In the genomic region with DNA sequence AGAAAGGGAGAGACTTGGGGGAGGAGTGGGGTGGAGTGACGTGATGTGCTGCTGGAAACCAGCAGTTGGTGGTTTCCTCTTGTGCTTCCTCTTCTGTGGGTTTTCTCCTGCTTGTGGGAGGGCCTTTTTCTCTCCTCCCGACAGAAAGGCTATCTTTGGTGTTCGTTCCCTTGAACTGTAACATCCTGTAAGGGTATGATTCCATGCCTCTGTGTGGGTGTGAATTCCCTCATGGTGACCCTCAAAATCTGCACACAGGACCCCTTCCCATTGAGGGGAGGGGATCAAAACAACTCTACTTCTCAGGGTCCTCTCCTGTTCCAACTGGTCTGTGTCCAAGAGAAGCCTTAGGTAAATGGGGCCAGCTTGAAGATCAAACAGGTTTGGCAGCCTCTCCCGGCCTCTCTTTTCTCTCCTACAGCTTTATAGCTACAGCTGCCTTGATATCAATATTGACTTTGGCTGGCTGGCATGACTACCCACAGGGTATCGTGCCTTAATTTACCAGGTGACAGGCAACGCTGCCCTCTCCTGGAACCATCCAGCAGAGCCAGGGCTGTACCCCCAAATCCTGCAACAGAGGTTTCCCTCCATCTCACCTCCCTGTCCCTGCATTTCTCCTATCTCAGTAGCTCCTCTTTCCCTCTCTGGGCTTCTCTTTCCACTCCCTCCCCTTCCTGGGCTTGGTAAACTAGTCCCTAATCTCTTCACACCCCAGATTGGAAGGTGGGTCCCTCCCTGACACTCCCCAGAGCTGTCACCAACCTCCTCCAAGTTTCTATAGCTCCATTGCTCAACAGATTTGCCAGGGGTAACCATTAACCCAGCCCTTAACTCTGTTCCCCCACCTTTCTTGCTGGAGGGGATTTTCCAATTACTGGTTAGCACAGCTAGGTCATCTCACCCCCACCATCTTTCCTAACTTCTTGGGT, we compare ENCODE assay signal across 8 cellular contexts. TPM values are rescaled to one million over a fixed set of nuclear protein-coding genes. Genes with fewer than 3 reads are reported as not detected.
DNase-seq lines count a peak whose midpoint lies in the region; TF ChIP-seq lines count a peak whose summit lies in the region.

No MANE protein-coding gene starts in this region.

- H3K4me3 ChIP-seq in Peyer's patch (peak overlapping the region in 1 of 4 donors; percentile 27), retinal pigment epithelial cell (ENCODE audit: low read length) (no peak overlapping the region), H7 (ENCODE audit: insufficient read depth, low read depth, low read length) (no peak overlapping the region)

- H3K27me3 ChIP-seq in Peyer's patch (no peaks in the 10 kb centered on the region), H7 (ENCODE audit: control insufficient read depth, insufficient read depth, low read length) (no peaks in the 10 kb centered on the region)

- peak; percentile 99 for DNase-seq in DMS53 (lab: John Stamatoyannopoulos, UW)
- peak; percentile 96 for DNase-seq in HT-29 (ENCODE audit: low spot score)
- peak; percentile 75 to 88 (median 79) for DNase-seq in Peyer's patch
- peak; percentile 39 for DNase-seq in activated gamma-delta T cell treated with anti-CD3 and anti-CD28 coated beads, Interleukin-2, amount 50 U/mL, for 16 hours (ENCODE audit: low read depth)
- DNase-seq in glomerular visceral epithelial cell (ENCODE audit: extremely low spot score): peak; percentile 85
- DNase-seq in retinal pigment epithelial cell (ENCODE audit: low read depth): no peak
- DNase-seq in H7: no peak
- DNase-seq in NCI-H2171 (lab: John Stamatoyannopoulos, UW): no peak

- TF ChIP-seq CTCF in Peyer's patch (IDR thresholded peaks at IDR 0.05) (peak in 4 of 6 experiments; percentile 5 to 51 (median 30)), retinal pigment epithelial cell (conservative IDR thresholded peaks at IDR 0.05; ENCODE audit: low read depth, low read length) (peak; percentile 41)

- H3K9me3 ChIP-seq in Peyer's patch: no peaks in the 10 kb centered on the region

- peaks cover 11 to 52% (median 39%) of the 10 kb centered on the region in 4 donors for H3K4me1 ChIP-seq in Peyer's patch

- H3K36me3 ChIP-seq in Peyer's patch (peaks cover 0 to 9% (median 0%) of the 10 kb centered on the region in 3 donors), H7 (replicated peaks; ENCODE audit: control insufficient read depth, insufficient read depth, low read length) (peaks cover 12% of the 10 kb centered on the region)

- H3K27ac ChIP-seq in Peyer's patch: peak overlapping the region; percentile 84 to 96 (median 94)

- TF ChIP-seq POLR2A in Peyer's patch (IDR thresholded peaks at IDR 0.05): peak; percentile 18 to 42

RNA-seq across cellular contexts. Expression of a gene that starts 1.5 kb away (rescaled TPM):
- total RNA-seq in HT-29 (2014; rRNA removed; shearing (Covaris generic)): 19.6 and 20.9 TPM in 2 replicates
- 10 to 100 TPM; 21.4 to 72.6 (median 46.1) TPM for total RNA-seq in Peyer's patch
- total RNA-seq in H7 (2014; rRNA removed; shearing (Covaris generic)): 19.5 and 28.4 TPM in 2 replicates

RNA-seq across cellular contexts. Expression of a gene that starts 2.0 kb away (rescaled TPM):
- total RNA-seq in HT-29 (2014; rRNA removed; shearing (Covaris generic)): 914 and 960 TPM in 2 replicates
- 100 to 1,000 TPM; 207 to 307 (median 270) TPM for total RNA-seq in Peyer's patch
- total RNA-seq in H7 (2014; rRNA removed; shearing (Covaris generic)): 456 and 621 TPM in 2 replicates

RNA-seq across cellular contexts. Expression of a gene that starts 9.2 kb away (rescaled TPM):
- total RNA-seq in HT-29 (2014; rRNA removed; shearing (Covaris generic)): 107 and 116 TPM in 2 replicates
- 100 to 1,000 TPM in 1 of 4 donors, 10 to 100 TPM in 3; 25.6 to 136 (median 53.3) TPM for total RNA-seq in Peyer's patch
- total RNA-seq in H7 (2014; rRNA removed; shearing (Covaris generic)): 83.6 and 99.2 TPM in 2 replicates

RNA-seq across cellular contexts. Expression of a gene that starts 15.1 kb away (rescaled TPM):
- total RNA-seq in HT-29 (2014; rRNA removed; shearing (Covaris generic)): 0.18 TPM in 1 of 2 replicates, not detected in the other
- not detected for total RNA-seq in Peyer's patch
- total RNA-seq in H7 (2014; rRNA removed; shearing (Covaris generic)): not detected in 2 replicates

RNA-seq across cellular contexts. Expression of a gene that starts 16.8 kb away (rescaled TPM):
- total RNA-seq in HT-29 (2014; rRNA removed; shearing (Covaris generic)): not detected in 2 replicates
- total RNA-seq in Peyer's patch: not detected
- not detected in 2 replicates for total RNA-seq in H7 (2014; rRNA removed; shearing (Covaris generic))

Comparison
In these comparisons a context has a peak if more than half of its experiments do, and no peak if none do; other contexts are left out.
1. DNase-seq: peak in DMS53 (single experiment), HT-29 (single experiment), Peyer's patch (3 of 3), activated gamma-delta T cell treated with anti-CD3 and anti-CD28 coated beads, Interleukin-2, amount 50 U/mL, for 16 hours (single experiment) and glomerular visceral epithelial cell (single experiment); none in retinal pigment epithelial cell (single experiment), H7 (single experiment) and NCI-H2171 (single experiment).